ENCODE assay signal across 27 cellular contexts in genomic region chr1:244556263-244556662, GRCh38.
"Had no signal": no experiment of that assay in that cellular context is flagged by ENCODE, and none has a peak within 500 bp of the region (broad histone marks: within the 10 kb centered on the region; RNA-seq: fewer than 3 reads in every experiment).

No MANE protein-coding gene starts in this region.

- H3K36me3 ChIP-seq: neutrophil, pancreas, prostate gland, right lobe of liver, sigmoid colon, stomach, thoracic aorta, thyroid gland, upper lobe of left lung, vagina had no signal

- DNase-seq: naive thymus-derived CD8-positive, alpha-beta T cell; nephron progenitor cell; nucleus accumbens; pancreas; retina; right cardiac atrium; right lobe of liver; sigmoid colon; small intestine; stimulated activated CD4-positive, alpha-beta T cell treated with anti-CD3 and anti-CD28 coated beads, Interleukin-15, amount 100 ng/mL, for 24 hours; stimulated activated CD4-positive, alpha-beta T cell treated with anti-CD3 and anti-CD28 coated beads, Interleukin-2, amount 100 ng/mL, for 24 hours; stimulated activated CD4-positive, alpha-beta T cell treated with anti-CD3 and anti-CD28 coated beads, Interleukin-2, amount 100 ng/mL, for 48 hours; stimulated activated CD4-positive, alpha-beta T cell treated with anti-CD3 and anti-CD28 coated beads, Interleukin-4, amount 100 ng/mL, for 24 hours; stimulated activated naive B cell treated with anti-CD40 and anti-IgM and Interleukin-4, amounts not matched to agents 10 μg/mL and 1 μg/mL and 100 μg/mL, for 72 hours; stimulated activated naive CD4-positive, alpha-beta T cell treated with Interleukin-2 at 50 U/mL for 16 hours; stomach; thyroid gland; trophoblast cell; upper lobe of left lung had no signal

- ATAC-seq: naive thymus-derived CD8-positive, alpha-beta T cell; natural killer cell treated with Interleukin-12 subunit alpha and Interleukin-12 subunit beta and Interleukin-15 and Interleukin-18, amount 100 ng/mL, for 72 hours; pancreas; right cardiac atrium; right lobe of liver; stimulated activated effector memory CD8-positive, alpha-beta T cell treated with anti-CD3 and anti-CD28 coated beads, Interleukin-12 subunit alpha, Interleukin-12 subunit beta, amount 100 ng/mL, for 72 hours; stimulated activated naive B cell treated with anti-CD40 and anti-IgM and Interleukin-4, amounts not matched to agents 10 μg/mL and 1 μg/mL and 100 μg/mL, for 72 hours had no signal

- H3K4me1 ChIP-seq: pancreas, prostate gland, right lobe of liver, sigmoid colon, stomach, thyroid gland, tibial nerve, upper lobe of left lung, vagina had no signal

- H3K27ac ChIP-seq: neutrophil, pancreas, prostate gland, right lobe of liver, sigmoid colon, stomach, thoracic aorta, thyroid gland, tibial nerve, upper lobe of left lung, vagina had no signal

- H3K9me3 ChIP-seq: pancreas, prostate gland, thyroid gland, vagina had no signal

- FAIRE-seq: pancreas, small intestine, urothelium cell line had no signal

- H3K4me3 ChIP-seq: pancreas, prostate gland, right lobe of liver, sigmoid colon, stomach, thoracic aorta, thyroid gland, tibial nerve, upper lobe of left lung, vagina had no signal

- H3K27me3 ChIP-seq: neutrophil, pancreas, right lobe of liver, sigmoid colon, stomach, thyroid gland, tibial nerve, upper lobe of left lung, vagina had no signal
